28 cellular contexts compared by ENCODE assay signal in the genomic region with DNA sequence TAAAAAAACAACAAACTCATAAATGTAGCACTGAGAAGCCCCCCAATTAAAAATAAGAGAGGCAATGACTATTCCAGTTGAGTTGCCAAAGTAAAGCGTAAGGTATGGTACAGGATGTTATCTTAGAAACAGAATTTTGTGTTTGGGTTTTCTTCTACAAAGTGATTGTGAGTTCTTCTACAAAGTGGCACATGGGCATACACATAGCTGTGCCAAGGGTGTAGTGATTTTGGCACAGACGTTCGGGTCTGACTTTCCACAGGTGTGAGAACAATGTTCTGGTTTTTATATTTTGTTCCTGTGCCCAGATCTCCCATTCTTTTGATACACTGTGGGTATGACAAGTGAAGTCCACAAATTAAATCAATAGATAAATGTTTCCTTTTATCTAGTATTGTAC.
"Had no signal": no experiment of that assay in that cellular context is flagged by ENCODE, and none has a peak within 500 bp of the region (broad histone marks: within the 10 kb centered on the region; RNA-seq: fewer than 3 reads in every experiment).

No MANE protein-coding gene starts in this region.

- H3K4me3 Mint-ChIP-seq: activated naive CD4-positive, alpha-beta T cell treated with anti-CD3 and anti-CD28 coated beads for 36 hours; activated naive CD8-positive, alpha-beta T cell treated with anti-CD3 and anti-CD28 coated beads for 36 hours; natural killer cell; stimulated activated memory B cell treated with anti-CD40 and anti-IgM and Interleukin-4, amounts not matched to agents 10 μg/mL and 1 μg/mL and 100 μg/mL, for 72 hours; T-helper 2 cell treated with Interferon-gamma antibody and Interleukin-4, amounts not matched to agents 5 μg/mL and 100 μg/mL, for 36 hours had no signal

- H3K27me3 ChIP-seq: adrenal gland, body of pancreas, cardiac muscle cell, esophagus squamous epithelium, ovary, sigmoid colon, tibial nerve had no signal

- H3K9me3 Mint-ChIP-seq: activated naive CD8-positive, alpha-beta T cell treated with anti-CD3 and anti-CD28 coated beads for 36 hours; stimulated activated memory B cell treated with anti-CD40 and anti-IgM and Interleukin-4, amounts not matched to agents 10 μg/mL and 1 μg/mL and 100 μg/mL, for 72 hours had no signal

- H3K27ac ChIP-seq: adrenal gland, body of pancreas, cardiac muscle cell, epithelial cell of prostate, lower lobe of right lung, ovary, tibial nerve had no signal

- DNase-seq: activated CD4-positive, alpha-beta T cell treated with anti-CD3 and anti-CD28 coated beads for 4 hours; activated CD4-positive, alpha-beta T cell treated with anti-CD3 and anti-CD28 coated beads, Interleukin-2, amount 50 U/mL, for 4 hours; activated CD4-positive, CD25-positive, alpha-beta regulatory T cell; activated effector memory CD4-positive, alpha-beta T cell treated with anti-CD3 and anti-CD28 coated beads, Interleukin-2, amount 50 U/mL, for 16 hours; activated naive CD4-positive, alpha-beta T cell treated with anti-CD3 and anti-CD28 coated beads for 36 hours; activated naive CD8-positive, alpha-beta T cell treated with anti-CD3 and anti-CD28 coated beads for 36 hours; adrenal gland; body of pancreas; effector CD4-positive, alpha-beta T cell; esophagus squamous epithelium; hippocampal formation; kidney; lower lobe of right lung; mesenchymal stem cell; natural killer cell; ovary; sigmoid colon; stimulated activated CD4-positive, alpha-beta T cell treated with anti-CD3 and anti-CD28 coated beads, Interleukin-1b, Interleukin-23, amount 100 ng/mL, for 48 hours; stimulated activated CD4-positive, alpha-beta T cell treated with anti-CD3 and anti-CD28 coated beads, Interleukin-4, amount 100 ng/mL, for 4 hours; stimulated activated CD8-positive, alpha-beta memory T cell treated with anti-CD3 and anti-CD28 coated beads, Interleukin-4, amount 100 ng/mL, for 48 hours; T-helper 1 cell had no signal

- H3K36me3 Mint-ChIP-seq: activated naive CD8-positive, alpha-beta T cell treated with anti-CD3 and anti-CD28 coated beads for 36 hours; natural killer cell; stimulated activated memory B cell treated with anti-CD40 and anti-IgM and Interleukin-4, amounts not matched to agents 10 μg/mL and 1 μg/mL and 100 μg/mL, for 72 hours had no signal

- H3K27ac Mint-ChIP-seq: activated naive CD4-positive, alpha-beta T cell treated with anti-CD3 and anti-CD28 coated beads for 36 hours; activated naive CD8-positive, alpha-beta T cell treated with anti-CD3 and anti-CD28 coated beads for 36 hours; natural killer cell; progenitor cell of endocrine pancreas; stimulated activated memory B cell treated with anti-CD40 and anti-IgM and Interleukin-4, amounts not matched to agents 10 μg/mL and 1 μg/mL and 100 μg/mL, for 72 hours; T-helper 2 cell treated with Interferon-gamma antibody and Interleukin-4, amounts not matched to agents 5 μg/mL and 100 μg/mL, for 36 hours had no signal

- H3K27me3 Mint-ChIP-seq: activated naive CD8-positive, alpha-beta T cell treated with anti-CD3 and anti-CD28 coated beads for 36 hours; progenitor cell of endocrine pancreas; stimulated activated memory B cell treated with anti-CD40 and anti-IgM and Interleukin-4, amounts not matched to agents 10 μg/mL and 1 μg/mL and 100 μg/mL, for 72 hours had no signal

- H3K36me3 ChIP-seq: adrenal gland, cardiac muscle cell, esophagus squamous epithelium, lower lobe of right lung, ovary, sigmoid colon, tibial nerve had no signal

- H3K9me3 ChIP-seq: adrenal gland, body of pancreas, esophagus squamous epithelium, lower lobe of right lung, ovary, sigmoid colon, tibial nerve had no signal

- ATAC-seq: body of pancreas, natural killer cell had no signal

- H3K4me2 ChIP-seq: smooth muscle cell had no signal

- H3K4me1 Mint-ChIP-seq: activated naive CD8-positive, alpha-beta T cell treated with anti-CD3 and anti-CD28 coated beads for 36 hours; natural killer cell; stimulated activated memory B cell treated with anti-CD40 and anti-IgM and Interleukin-4, amounts not matched to agents 10 μg/mL and 1 μg/mL and 100 μg/mL, for 72 hours had no signal

- H3K4me1 ChIP-seq: adrenal gland, body of pancreas, esophagus squamous epithelium, lower lobe of right lung, sigmoid colon, tibial nerve had no signal

- H3K4me3 ChIP-seq: adrenal gland, body of pancreas, cardiac muscle cell, esophagus squamous epithelium, lower lobe of right lung, ovary, sigmoid colon, smooth muscle cell, tibial nerve had no signal
